15 cellular contexts compared by ENCODE assay signal in the genomic region with DNA sequence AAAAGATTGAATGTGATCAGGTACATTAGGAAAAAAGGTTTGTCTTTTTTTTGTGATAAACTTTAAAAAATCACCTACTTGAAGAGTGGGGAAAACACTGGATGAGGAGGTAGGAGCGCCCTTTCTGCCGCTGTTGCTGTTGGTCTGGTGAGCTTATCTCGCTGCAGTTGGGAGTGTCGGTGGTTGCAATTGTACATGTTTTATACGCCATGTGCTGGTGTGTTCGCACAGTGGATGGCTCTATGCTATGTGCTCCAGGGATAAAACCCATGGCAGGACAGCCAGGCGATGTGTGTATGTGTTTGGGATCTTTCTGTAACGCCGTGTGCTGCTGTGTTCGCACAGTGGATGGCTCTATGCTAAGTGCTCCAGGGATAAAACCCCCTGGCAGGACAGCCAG. TPM values are rescaled to one million over a fixed set of nuclear protein-coding genes. Genes with fewer than 3 reads are reported as not detected.
DNase-seq lines count a peak whose midpoint lies in the region; ATAC-seq and TF ChIP-seq lines count a peak whose summit lies in the region.
"Had no signal": no experiment of that assay in that cellular context is flagged by ENCODE, and none has a peak within 500 bp of the region (broad histone marks: within the 10 kb centered on the region; RNA-seq: fewer than 3 reads in every experiment).

No MANE protein-coding gene starts in this region.

- WGBS in hepatocyte (ENCODE audit: low lambda C conversion rate, missing lambda C conversion rate): 70% methylated on average over 10 of the region's 10 CpGs
- WGBS in upper lobe of left lung, 2 donors: 66 to 82% methylated on average over 10 of the region's 10 CpGs

- H3K36me3 Mint-ChIP-seq in T-cell: no peaks in the 10 kb centered on the region

- no peak for TF ChIP-seq EP300 in upper lobe of left lung (IDR thresholded peaks at IDR 0.05)

- TF ChIP-seq POLR2A in upper lobe of left lung (IDR thresholded peaks at IDR 0.05): no peak

- H4K20me1 ChIP-seq in hepatocyte (ENCODE audit: insufficient read depth, poor library complexity, severe bottlenecking) (no peaks in the 10 kb centered on the region), osteoblast (ENCODE audit: insufficient read depth, low read length) (no peaks in the 10 kb centered on the region)

- H3K27ac ChIP-seq in ascending aorta (peak overlapping the region; percentile 91 to 96), hepatocyte (peak overlapping the region; percentile 87), osteoblast (ENCODE audit: low read depth, low read length) (no peak overlapping the region), upper lobe of left lung (peak overlapping the region in 2 of 4 donors; percentile 82 to 85)

- no peak for DNase-seq in ascending aorta (ENCODE audit: low spot score in 2 of 2)
- no peak for DNase-seq in hepatocyte (ENCODE audit: low spot score)
- DNase-seq in osteoblast (ENCODE audit: insufficient read length, low spot score, missing footprints): peak; percentile 84
- no peak for DNase-seq in upper lobe of left lung
- no peak for DNase-seq in T-cell
- DNase-seq: activated effector memory CD4-positive, alpha-beta T cell treated with anti-CD3 and anti-CD28 coated beads, Interleukin-2, amount 50 U/mL, for 16 hours; CD8-positive, alpha-beta memory T cell; cerebellar nuclear complex; IMR-90; NCI-H1417 treated with DMSO at 0.1 percent for 48 hours; occipital lobe; Peyer's patch; stimulated activated naive CD4-positive, alpha-beta T cell had no signal

- intact Hi-C loops in ascending aorta (cut with DNase I): loop anchor here (2.0 to 5.0 kb wide), 6 partner anchors 21 to 263 kb away; no protein-coding TSS in a partner anchor

- H3K79me2 ChIP-seq in hepatocyte (peaks cover 48% of the 10 kb centered on the region), osteoblast (ENCODE audit: insufficient read depth, low read length) (no peaks in the 10 kb centered on the region)

- H3K27me3 ChIP-seq in ascending aorta (no peaks in the 10 kb centered on the region), hepatocyte (peaks cover 16% of the 10 kb centered on the region), osteoblast (ENCODE audit: insufficient read depth, low read length) (peaks cover 26% of the 10 kb centered on the region), upper lobe of left lung (peaks cover 0 to 6% (median 0%) of the 10 kb centered on the region in 4 donors)
- H3K27me3 ChIP-seq: Peyer's patch had no signal

- H3K4me3 Mint-ChIP-seq in T-cell: peak overlapping the region in 1 of 3 donors; percentile 9

- H2AFZ ChIP-seq in hepatocyte (no peak overlapping the region), osteoblast (ENCODE audit: low read length) (no peak overlapping the region)

- H3K9me2 ChIP-seq in hepatocyte (replicated peaks; ENCODE audit: insufficient read depth): no peaks in the 10 kb centered on the region

- peaks cover 6 to 19% (median 12%) of the 10 kb centered on the region in 3 donors for H3K4me1 Mint-ChIP-seq in T-cell

- no peak overlapping the region for H3K27ac Mint-ChIP-seq in T-cell

- POLR2A ChIA-PET in T-cell (lab: Charles Lee): no interaction called here

- peak overlapping the region; percentile 99 for H3K4me2 ChIP-seq in hepatocyte
- no peak overlapping the region for H3K4me2 ChIP-seq in osteoblast (ENCODE audit: insufficient read depth, low read length)

- TF ChIP-seq CTCF in ascending aorta (IDR thresholded peaks at IDR 0.05): no peak
- TF ChIP-seq CTCF in hepatocyte (IDR thresholded peaks at IDR 0.05; ENCODE audit: poor library complexity): no peak
- TF ChIP-seq CTCF in osteoblast (IDR thresholded peaks at IDR 0.05; ENCODE audit: extremely low read depth, low read depth, low read length): no peak
- no peak for TF ChIP-seq CTCF in upper lobe of left lung (IDR thresholded peaks at IDR 0.05)

- peaks cover 49 to 55% of the 10 kb centered on the region in 2 donors for H3K27me3 Mint-ChIP-seq in T-cell

- CTCF ChIA-PET in T-cell (lab: Charles Lee): no interaction called here

- H3K9me3 ChIP-seq in ascending aorta (no peaks in the 10 kb centered on the region), hepatocyte (ENCODE audit: low read depth) (no peaks in the 10 kb centered on the region), osteoblast (ENCODE audit: low read depth, low read length) (no peaks in the 10 kb centered on the region), upper lobe of left lung (no peaks in the 10 kb centered on the region)
- H3K9me3 ChIP-seq: Peyer's patch had no signal

- H3K4me3 ChIP-seq in ascending aorta (peak overlapping the region; percentile 76 to 86), hepatocyte (peak overlapping the region; percentile 92), osteoblast (ENCODE audit: insufficient read depth, low read length) (no peak overlapping the region), upper lobe of left lung (peak overlapping the region in 3 of 4 donors; percentile 51 to 59 (median 54))

- H3K4me1 ChIP-seq in ascending aorta (peaks cover 2 to 17% of the 10 kb centered on the region in 2 donors), hepatocyte (ENCODE audit: insufficient read depth) (peaks cover 9% of the 10 kb centered on the region), osteoblast (ENCODE audit: insufficient read depth, low read length) (no peaks in the 10 kb centered on the region), upper lobe of left lung (peaks cover 0 to 19% (median 7%) of the 10 kb centered on the region in 4 donors)

- ATAC-seq in upper lobe of left lung (ENCODE audit: low FRiP score in 2 of 2): no peak
- ATAC-seq in GM21526 (IDR thresholded peaks at IDR 0.05; ENCODE audit: low FRiP score, unreplicated experiment): no peak
- no peak for ATAC-seq in GM19351 (IDR thresholded peaks at IDR 0.05; ENCODE audit: unreplicated experiment)
- no peak for ATAC-seq in T-cell (replicated peaks in 1 of 4)

- H3K36me3 ChIP-seq in ascending aorta: peaks cover 0 to 2% of the 10 kb centered on the region in 2 donors
- no peaks in the 10 kb centered on the region for H3K36me3 ChIP-seq in hepatocyte (replicated peaks; ENCODE audit: insufficient read depth, low read depth)
- H3K36me3 ChIP-seq in osteoblast (ENCODE audit: insufficient read depth, low read length): no peaks in the 10 kb centered on the region
- no peaks in the 10 kb centered on the region for H3K36me3 ChIP-seq in upper lobe of left lung
- H3K36me3 ChIP-seq: Peyer's patch had no signal

- H3K9me3 Mint-ChIP-seq in T-cell: no peaks in the 10 kb centered on the region
- H3K9me3 Mint-ChIP-seq: CD8-positive, alpha-beta memory T cell had no signal

RNA-seq across cellular contexts. Expression of gene SLC22A3, which starts 1.7 kb away (rescaled TPM):
- 29.6 TPM for total RNA-seq in ascending aorta
- total RNA-seq in hepatocyte: 34.3 and 40.3 TPM in 2 replicates
- 29.6 and 34.9 TPM in 2 replicates for polyA plus RNA-seq in hepatocyte
- total RNA-seq in osteoblast: 18.9 and 22.1 TPM in 2 replicates
- 10 to 100 TPM; 17.7 to 68.1 (median 44.8) TPM for total RNA-seq in upper lobe of left lung
- total RNA-seq in T-cell: under 1 TPM in 4 of 5 donors, not detected in 1; 0.13 to 0.29 (median 0.21) TPM
- total RNA-seq: CD8-positive, alpha-beta memory T cell; IMR-90 had no signal
- polyA plus RNA-seq: CD8-positive, alpha-beta memory T cell; IMR-90 had no signal

Comparison
In these comparisons a context has a peak if more than half of its experiments do, and no peak if none do; other contexts are left out.
1. RNA of gene SLC22A3, which starts 1.7 kb away (total RNA-seq): 17.7 to 68.1 TPM in upper lobe of left lung, 34.3 to 40.3 TPM in hepatocyte, 29.6 TPM in ascending aorta (single experiment) and 18.9 to 22.1 TPM in osteoblast; 0.13 to 0.29 TPM in T-cell; every median in the first group is over 10 times any median in the second.